In the genomic region with DNA sequence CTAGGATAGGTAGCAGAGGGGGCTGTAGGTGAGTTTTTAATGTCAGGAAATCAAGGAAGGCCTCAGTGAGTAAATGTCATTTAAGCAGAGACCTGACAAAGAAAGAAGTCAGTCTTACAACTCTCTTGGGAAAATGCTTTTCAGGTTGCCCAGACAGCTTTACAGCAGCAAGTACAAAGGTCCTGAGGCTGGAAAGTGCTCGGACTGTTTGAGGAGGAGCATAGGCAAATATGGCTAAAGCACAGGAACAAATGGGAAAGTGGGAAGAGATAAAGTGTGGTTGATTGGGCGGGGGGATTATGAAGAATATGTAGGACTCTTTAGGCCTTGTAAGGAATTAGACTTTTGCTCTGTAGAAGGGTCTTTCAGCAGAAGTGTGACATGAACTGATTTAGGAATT, we compare ENCODE assay signal across 1 cellular context.
TF ChIP-seq lines count a peak whose summit lies in the region.

No MANE protein-coding gene starts in this region.

TF ChIP-seq in WTC11, 78 proteins besides CTCF, POLR2A, EP300 and RAD21 (continued from another document):
- TF ChIP-seq ZNF281 (CRISPR knock-in tag; IDR thresholded peaks at IDR 0.05) (no peak), CDX4 (CRISPR knock-in tag; IDR thresholded peaks at IDR 0.05; ENCODE audit: borderline replicate concordance) (no peak), FOXK1 (CRISPR knock-in tag; IDR thresholded peaks at IDR 0.05) (no peak), FOXP1 (CRISPR knock-in tag; IDR thresholded peaks at IDR 0.05; ENCODE audit: borderline replicate concordance) (no peak), NFYB (CRISPR knock-in tag; conservative IDR thresholded peaks at IDR 0.05; ENCODE audit: low read depth) (no peak), ZNF138 (CRISPR knock-in tag; conservative IDR thresholded peaks at IDR 0.05) (no peak), ZNF121 (CRISPR knock-in tag; IDR thresholded peaks at IDR 0.05) (no peak), JUN (CRISPR knock-in tag; IDR thresholded peaks at IDR 0.05) (no peak)
- TF ChIP-seq, protein P1, sequence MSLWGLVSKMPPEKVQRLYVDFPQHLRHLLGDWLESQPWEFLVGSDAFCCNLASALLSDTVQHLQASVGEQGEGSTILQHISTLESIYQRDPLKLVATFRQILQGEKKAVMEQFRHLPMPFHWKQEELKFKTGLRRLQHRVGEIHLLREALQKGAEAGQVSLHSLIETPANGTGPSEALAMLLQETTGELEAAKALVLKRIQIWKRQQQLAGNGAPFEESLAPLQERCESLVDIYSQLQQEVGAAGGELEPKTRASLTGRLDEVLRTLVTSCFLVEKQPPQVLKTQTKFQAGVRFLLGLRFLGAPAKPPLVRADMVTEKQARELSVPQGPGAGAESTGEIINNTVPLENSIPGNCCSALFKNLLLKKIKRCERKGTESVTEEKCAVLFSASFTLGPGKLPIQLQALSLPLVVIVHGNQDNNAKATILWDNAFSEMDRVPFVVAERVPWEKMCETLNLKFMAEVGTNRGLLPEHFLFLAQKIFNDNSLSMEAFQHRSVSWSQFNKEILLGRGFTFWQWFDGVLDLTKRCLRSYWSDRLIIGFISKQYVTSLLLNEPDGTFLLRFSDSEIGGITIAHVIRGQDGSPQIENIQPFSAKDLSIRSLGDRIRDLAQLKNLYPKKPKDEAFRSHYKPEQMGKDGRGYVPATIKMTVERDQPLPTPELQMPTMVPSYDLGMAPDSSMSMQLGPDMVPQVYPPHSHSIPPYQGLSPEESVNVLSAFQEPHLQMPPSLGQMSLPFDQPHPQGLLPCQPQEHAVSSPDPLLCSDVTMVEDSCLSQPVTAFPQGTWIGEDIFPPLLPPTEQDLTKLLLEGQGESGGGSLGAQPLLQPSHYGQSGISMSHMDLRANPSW (CRISPR knock-in tag; conservative IDR thresholded peaks at IDR 0.05; ENCODE audit: low read depth) = no peak
